In genomic region chr2:86025229-86025820, GRCh38 we compare ENCODE assay signal across 15 cellular contexts.
A peak's percentile ranks its signal among the peaks of the same experiment; 100 is the strongest.
DNase-seq lines count a peak whose midpoint lies in the region; ATAC-seq and TF ChIP-seq lines count a peak whose summit lies in the region.
"Had no signal": no experiment of that assay in that cellular context is flagged by ENCODE, and none has a peak within 500 bp of the region (broad histone marks: within the 10 kb centered on the region; RNA-seq: fewer than 3 reads in every experiment).

No MANE protein-coding gene starts in this region.

- H3K27me3 ChIP-seq in cardiac muscle cell (no peaks in the 10 kb centered on the region), heart left ventricle (no peaks in the 10 kb centered on the region), uterus (no peaks in the 10 kb centered on the region)
- H3K27me3 ChIP-seq: BE2C, gastrocnemius medialis had no signal

- no peak for ATAC-seq in heart left ventricle
- no peak for ATAC-seq in GM18909 (IDR thresholded peaks at IDR 0.05; ENCODE audit: poor library complexity, unreplicated experiment)
- ATAC-seq in GM18505 (IDR thresholded peaks at IDR 0.05; ENCODE audit: unreplicated experiment): no peak
- ATAC-seq: activated naive CD4-positive, alpha-beta T cell treated with anti-CD3 and anti-CD28 coated beads, Interleukin-2, amount 50 U/mL, for 72 hours; gastrocnemius medialis had no signal

- no peak overlapping the region for H3K27ac ChIP-seq in cardiac muscle cell
- H3K27ac ChIP-seq in heart left ventricle: no peak overlapping the region
- H3K27ac ChIP-seq in uterus: peak overlapping the region; percentile 55 to 67

- H3K4me3 ChIP-seq in cardiac muscle cell (no peak overlapping the region), heart left ventricle (no peak overlapping the region), fibroblast of villous mesenchyme (ENCODE audit: low read depth, low read length) (no peak overlapping the region), uterus (no peak overlapping the region)
- H3K4me3 ChIP-seq: coronary artery, gastrocnemius medialis had no signal

- WGBS in heart left ventricle, 4 donors: 89 to 99% (median 98%) methylated on average over 7 of the region's 7 CpGs

- H3K4me1 ChIP-seq in cardiac muscle cell (ENCODE audit: low read depth) (peaks cover 9% of the 10 kb centered on the region), heart left ventricle (peaks cover 2 to 46% (median 28%) of the 10 kb centered on the region in 12 donors), uterus (no peaks in the 10 kb centered on the region)
- H3K4me1 ChIP-seq: BE2C had no signal

- H3K9me3 ChIP-seq in cardiac muscle cell (ENCODE audit: low read depth) (no peaks in the 10 kb centered on the region), heart left ventricle (no peaks in the 10 kb centered on the region), uterus (no peaks in the 10 kb centered on the region)
- H3K9me3 ChIP-seq: BE2C, gastrocnemius medialis had no signal

- intact Hi-C loops in heart left ventricle (cut with DNase I): no loop called here
- intact Hi-C loops in uterus (cut with DNase I; ENCODE audit: low total_unique reads): no loop called here

- H3K36me3 ChIP-seq in cardiac muscle cell (peaks cover 17% of the 10 kb centered on the region), heart left ventricle (peaks cover 0 to 46% (median 39%) of the 10 kb centered on the region in 9 donors), uterus (no peaks in the 10 kb centered on the region)

- TF ChIP-seq POLR2A in heart left ventricle (IDR thresholded peaks at IDR 0.05) (no peak), uterus (IDR thresholded peaks at IDR 0.05) (no peak), GM18505 (IDR thresholded peaks at IDR 0.05; ENCODE audit: borderline replicate concordance, extremely low read depth, insufficient read depth, insufficient read length) (no peak)

- TF ChIP-seq CTCF in cardiac muscle cell (IDR thresholded peaks at IDR 0.05; ENCODE audit: low read depth, low read length) (peak; percentile 12), heart left ventricle (IDR thresholded peaks at IDR 0.05) (no peak), fibroblast of villous mesenchyme (IDR thresholded peaks at IDR 0.05; ENCODE audit: insufficient read depth, low read depth, low read length) (peak; percentile 26), uterus (IDR thresholded peaks at IDR 0.05) (no peak)

- no peak for DNase-seq in cardiac muscle cell (ENCODE audit: low read depth in 1 of 2, low spot score in 1 of 2)
- no peak for DNase-seq in heart left ventricle
- peak; percentile 33 for DNase-seq in RPMI7951 (ENCODE audit: low read depth)
- no peak for DNase-seq in fibroblast of villous mesenchyme (ENCODE audit: low read depth)
- DNase-seq in uterus: peak in 1 of 2 donors; percentile 14
- no peak for DNase-seq in islet precursor cell
- DNase-seq: BE2C; GDM1; stimulated activated CD4-positive, alpha-beta T cell treated with anti-CD3 and anti-CD28 coated beads, Interleukin-15, amount 100 ng/mL, for 24 hours; T1000 had no signal

Comparison
In these comparisons a context has a peak if more than half of its experiments do, and no peak if none do; other contexts are left out.
1. CTCF ChIP-seq: peak in cardiac muscle cell (single experiment) and fibroblast of villous mesenchyme (single experiment); none in heart left ventricle (0 of 12) and uterus (0 of 4).
2. H3K27ac ChIP-seq: peak in uterus (2 of 2); none in cardiac muscle cell (single experiment) and heart left ventricle (0 of 12).